In genomic region chr1:155083865-155084721, GRCh38 we compare ENCODE assay signal across 8 cellular contexts. TPM values are rescaled to one million over a fixed set of nuclear protein-coding genes. Genes with fewer than 3 reads are reported as not detected.
DNase-seq lines count a peak whose midpoint lies in the region; ATAC-seq and TF ChIP-seq lines count a peak whose summit lies in the region.

No MANE protein-coding gene starts in this region.

- peak overlapping the region; percentile 88 to 99 (median 94) for H3K4me3 Mint-ChIP-seq in IgD-negative memory B cell

- H2AFZ ChIP-seq in fibroblast of lung (ENCODE audit: low read length): peak overlapping the region; percentile 90

- H3K27me3 ChIP-seq in heart left ventricle (peaks cover 38 to 55% (median 49%) of the 10 kb centered on the region in 9 donors), fibroblast of lung (ENCODE audit: control insufficient read depth, insufficient read depth, low read length) (peaks cover 48% of the 10 kb centered on the region)

- peaks cover 36% of the 10 kb centered on the region for H3K27me3 Mint-ChIP-seq in IgD-negative memory B cell

- H3K79me2 ChIP-seq in fibroblast of lung (ENCODE audit: control insufficient read depth, insufficient read depth, low read length): no peaks in the 10 kb centered on the region

- TF ChIP-seq POLR2A in heart left ventricle (IDR thresholded peaks at IDR 0.05): no peak

- H3K9me3 ChIP-seq in heart left ventricle (no peaks in the 10 kb centered on the region), fibroblast of lung (ENCODE audit: control insufficient read depth, insufficient read depth, low read depth, low read length) (no peaks in the 10 kb centered on the region)

- no peaks in the 10 kb centered on the region for H3K36me3 ChIP-seq in heart left ventricle
- no peaks in the 10 kb centered on the region for H3K36me3 ChIP-seq in fibroblast of lung (ENCODE audit: control insufficient read depth, insufficient read depth, low read length)

- DNase-seq in heart left ventricle (no peak), left ventricle myocardium superior (no peak), fibroblast of lung (ENCODE audit: low read depth in 2 of 2) (peak in 1 of 2 donors; percentile 48), retinal pigment epithelial cell (ENCODE audit: low read depth) (no peak), OCI-M2 (lab: John Stamatoyannopoulos, UW; ENCODE audit: unreplicated experiment) (no peak)

- H3K4me1 ChIP-seq in heart left ventricle (peaks cover 11 to 71% (median 52%) of the 10 kb centered on the region in 12 donors), fibroblast of lung (ENCODE audit: control insufficient read depth, extremely low read depth, insufficient read depth, low read length) (peaks cover 9% of the 10 kb centered on the region)

- H3K36me3 Mint-ChIP-seq in IgD-negative memory B cell: no peaks in the 10 kb centered on the region

- H3K27ac ChIP-seq in heart left ventricle (peak overlapping the region in 3 of 12 donors; percentile 92 to 97 (median 95)), VCaP (peak overlapping the region; percentile 81), fibroblast of lung (ENCODE audit: insufficient read depth, low read length) (no peak overlapping the region)

- H3K9me3 Mint-ChIP-seq in IgD-negative memory B cell: peaks cover 0 to 1% (median 0%) of the 10 kb centered on the region in 3 donors

- 27 to 46% (median 29%) methylated on average over 15 to 21 of the region's 21 CpGs for WGBS in heart left ventricle, 4 donors

- intact Hi-C loops in heart left ventricle (cut with DNase I): loop anchor here in 9 of 10 donors (1.0 to 10.0 kb wide), 11 partner anchors 21 to 529 kb away; partner anchors contain the start of genes EFNA4 (in 2 of the 9), PYGO2 (in 2 of the 9), PBXIP1 (in 1 of the 9) and UBE2Q1 (in 1 of the 9)
- intact Hi-C loops in left ventricle myocardium superior (cut with micrococcal nuclease): loop anchor here (2.0 kb wide), 1 partner anchor 39 kb away; no protein-coding TSS in a partner anchor

- peak overlapping the region in 11 of 12 donors; percentile 52 to 87 (median 75) for H3K4me3 ChIP-seq in heart left ventricle
- peak overlapping the region; percentile 32 to 86 (median 72) for H3K4me3 ChIP-seq in fibroblast of lung (replicated peaks in 1 of 4; ENCODE audit: control extremely low read depth in 1 of 4, insufficient read depth in 1 of 4, low read depth in 3 of 4, low read length in 4 of 4)
- H3K4me3 ChIP-seq in retinal pigment epithelial cell (ENCODE audit: low read length): peak overlapping the region; percentile 69

- peaks cover 25 to 39% (median 33%) of the 10 kb centered on the region in 3 donors for H3K4me1 Mint-ChIP-seq in IgD-negative memory B cell

- H4K20me1 ChIP-seq in fibroblast of lung (ENCODE audit: control insufficient read depth, extremely low read depth, insufficient read depth, low read length): no peaks in the 10 kb centered on the region

- peak in 3 of 4 donors; percentile 0 to 2 (median 1) for ATAC-seq in heart left ventricle
- no peak for ATAC-seq in left ventricle myocardium superior
- ATAC-seq in HG03045 (IDR thresholded peaks at IDR 0.05; ENCODE audit: unreplicated experiment): no peak

- peak overlapping the region; percentile 84 for H3K4me2 ChIP-seq in fibroblast of lung (ENCODE audit: extremely low read depth, insufficient read depth, low read length)

- no peak for TF ChIP-seq CTCF in heart left ventricle (IDR thresholded peaks at IDR 0.05)
- TF ChIP-seq CTCF in VCaP (conservative IDR thresholded peaks at IDR 0.05): no peak
- peak; percentile 19 to 25 for TF ChIP-seq CTCF in fibroblast of lung (conservative IDR thresholded peaks at IDR 0.05 in 1 of 2, IDR thresholded peaks at IDR 0.05 in 1 of 2; ENCODE audit: low read depth in 1 of 2, low read length in 2 of 2)
- peak; percentile 38 for TF ChIP-seq CTCF in retinal pigment epithelial cell (conservative IDR thresholded peaks at IDR 0.05; ENCODE audit: low read depth, low read length)

- H3K9ac ChIP-seq in fibroblast of lung (ENCODE audit: insufficient read depth, low read length): no peak overlapping the region

- H3K27ac Mint-ChIP-seq in IgD-negative memory B cell: peak overlapping the region in 2 of 3 donors; percentile 90 to 92

RNA-seq across cellular contexts. Expression of gene EFNA3, which starts 5.5 kb away (rescaled TPM):
- total RNA-seq in heart left ventricle: 1 to 10 TPM in 2 of 9 donors, under 1 TPM in 7; 0.20 to 2.4 (median 0.61) TPM
- 1 to 10 TPM in 1 of 2 donors, under 1 TPM in 1; 0.61 to 1.9 TPM for polyA plus RNA-seq in heart left ventricle
- total RNA-seq in left ventricle myocardium superior: 1.1 TPM
- 1.3 TPM for polyA plus RNA-seq in IgD-negative memory B cell
- total RNA-seq in fibroblast of lung: 0.33 and 0.51 TPM in 2 replicates
- polyA plus RNA-seq in fibroblast of lung: 0.16 and 0.30 TPM in 2 replicates
- 0.22 and 0.76 TPM in 2 replicates for polyA plus RNA-seq in fibroblast of lung (2012)
- polyA minus RNA-seq in fibroblast of lung (ENCODE audit: low replicate concordance): 2.8 TPM in 1 of 2 replicates, not detected in the other

RNA-seq across cellular contexts. Expression of gene EFNA4, which starts 20.6 kb away (rescaled TPM):
- total RNA-seq in heart left ventricle (1 to 10 TPM; 1.1 to 3.3 (median 2.2) TPM), left ventricle myocardium superior (2.3 TPM), fibroblast of lung (2.8 and 3.8 TPM in 2 replicates)
- polyA plus RNA-seq in heart left ventricle (1 to 10 TPM; 2.0 to 4.8 TPM), IgD-negative memory B cell (8.5 TPM), fibroblast of lung (2.6 and 4.3 TPM in 2 replicates)
- polyA plus RNA-seq in fibroblast of lung (2012): 3.6 and 3.9 TPM in 2 replicates
- polyA minus RNA-seq in fibroblast of lung (ENCODE audit: low replicate concordance): 3.3 and 8.4 TPM in 2 replicates

RNA-seq across cellular contexts. Expression of gene ADAM15, which starts 33.0 kb away (rescaled TPM):
- total RNA-seq in heart left ventricle (100 to 1,000 TPM in 3 of 9 donors, 10 to 100 TPM in 6; 55.8 to 199 (median 67.5) TPM), left ventricle myocardium superior (84.2 TPM), fibroblast of lung (49.1 and 58.5 TPM in 2 replicates)
- polyA plus RNA-seq in heart left ventricle (100 to 1,000 TPM; 112 to 113 TPM), IgD-negative memory B cell (8.0 TPM), fibroblast of lung (19.5 and 28.9 TPM in 2 replicates)
- polyA plus RNA-seq in fibroblast of lung (2012): 37.4 and 58.0 TPM in 2 replicates
- polyA minus RNA-seq in fibroblast of lung (ENCODE audit: low replicate concordance): 144 and 162 TPM in 2 replicates

RNA-seq across cellular contexts. Expression of gene EFNA1, which starts 43.6 kb away (rescaled TPM):
- 10 to 100 TPM; 22.8 to 51.8 (median 37.2) TPM for total RNA-seq in heart left ventricle
- polyA plus RNA-seq in heart left ventricle: 100 to 1,000 TPM in 1 of 2 donors, 10 to 100 TPM in 1; 31.6 to 103 TPM
- 51.0 TPM for total RNA-seq in left ventricle myocardium superior
- polyA plus RNA-seq in IgD-negative memory B cell: not detected
- 0.26 TPM in 1 of 2 replicates, not detected in the other for total RNA-seq in fibroblast of lung
- polyA plus RNA-seq in fibroblast of lung: 0.06 and 0.07 TPM in 2 replicates
- not detected in 2 replicates for polyA plus RNA-seq in fibroblast of lung (2012)
- polyA minus RNA-seq in fibroblast of lung (ENCODE audit: low replicate concordance): not detected in 2 replicates

RNA-seq across cellular contexts. Expression of gene DCST1, which starts 50.5 kb away (rescaled TPM):
- total RNA-seq in heart left ventricle (not detected), left ventricle myocardium superior (not detected), fibroblast of lung (not detected in 2 replicates)
- polyA plus RNA-seq in heart left ventricle (not detected), IgD-negative memory B cell (not detected), fibroblast of lung (not detected in 2 replicates)
- polyA plus RNA-seq in fibroblast of lung (2012): not detected in 2 replicates
- polyA minus RNA-seq in fibroblast of lung (ENCODE audit: low replicate concordance): not detected in 2 replicates

Comparison
In these comparisons a context has a peak if more than half of its experiments do, and no peak if none do; other contexts are left out.
1. ATAC-seq: peak in heart left ventricle (3 of 4); none in left ventricle myocardium superior (single experiment) and HG03045 (single experiment).
2. CTCF ChIP-seq: peak in fibroblast of lung (2 of 2) and retinal pigment epithelial cell (single experiment); none in heart left ventricle (0 of 12) and VCaP (single experiment).
3. Peak in every context shown above with its lines, with median percentiles within 50 percentile points of each other: H3K4me3 ChIP-seq.